13 cellular contexts compared by ENCODE assay signal in the genomic region with DNA sequence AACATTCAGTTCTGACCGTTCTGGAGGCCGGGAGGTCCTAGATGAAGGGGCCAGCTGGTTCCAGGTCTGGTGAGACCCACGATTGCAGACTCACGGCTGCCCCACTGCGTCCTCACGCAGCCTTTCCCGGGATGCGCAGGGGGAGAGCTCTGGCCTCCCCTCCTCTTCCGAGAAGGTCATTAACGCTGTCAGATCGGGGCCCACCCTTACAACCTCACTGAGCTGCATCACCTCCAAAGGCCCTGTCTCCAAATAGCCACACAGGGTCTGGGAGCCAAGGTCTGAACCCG.
DNase-seq lines count a peak whose midpoint lies in the region; ATAC-seq and TF ChIP-seq lines count a peak whose summit lies in the region.
"Had no signal": no experiment of that assay in that cellular context is flagged by ENCODE, and none has a peak within 500 bp of the region (broad histone marks: within the 10 kb centered on the region; RNA-seq: fewer than 3 reads in every experiment).

No MANE protein-coding gene starts in this region.

- H3K4me3 Mint-ChIP-seq in naive thymus-derived CD4-positive, alpha-beta T cell = no peak overlapping the region
- H3K4me3 Mint-ChIP-seq: CD8-positive, alpha-beta T cell had no signal

- no peak overlapping the region for H3K4me3 ChIP-seq in RWPE2 (ENCODE audit: severe bottlenecking)
- no peak overlapping the region for H3K4me3 ChIP-seq in naive thymus-derived CD4-positive, alpha-beta T cell (ENCODE audit: low read length)
- H3K4me3 ChIP-seq: GM23248, SK-N-MC had no signal

- no peaks in the 10 kb centered on the region for H3K36me3 Mint-ChIP-seq in naive thymus-derived CD4-positive, alpha-beta T cell
- H3K36me3 Mint-ChIP-seq: CD8-positive, alpha-beta T cell had no signal

- CTCF ChIA-PET in naive thymus-derived CD4-positive, alpha-beta T cell (lab: Charles Lee) = no interaction called here

- ATAC-seq in RWPE2 (ENCODE audit: low read depth) = no peak
- no peak for ATAC-seq in naive thymus-derived CD4-positive, alpha-beta T cell

- H3K4me1 Mint-ChIP-seq in naive thymus-derived CD4-positive, alpha-beta T cell = no peaks in the 10 kb centered on the region

- intact Hi-C loops in naive thymus-derived CD4-positive, alpha-beta T cell (cut with micrococcal nuclease) = no loop called here

- no peak overlapping the region for H3K27ac Mint-ChIP-seq in naive thymus-derived CD4-positive, alpha-beta T cell
- H3K27ac Mint-ChIP-seq: CD8-positive, alpha-beta T cell had no signal

- no peak for TF ChIP-seq CTCF in RWPE2 (IDR thresholded peaks at IDR 0.05; ENCODE audit: poor library complexity, severe bottlenecking)

- no peaks in the 10 kb centered on the region for H3K9me3 ChIP-seq in RWPE2 (ENCODE audit: severe bottlenecking)
- no peaks in the 10 kb centered on the region for H3K9me3 ChIP-seq in naive thymus-derived CD4-positive, alpha-beta T cell (ENCODE audit: control insufficient read depth in 2 of 3, low read length in 3 of 3)

- no peak overlapping the region for H3K27ac ChIP-seq in RWPE2 (ENCODE audit: poor library complexity, severe bottlenecking)
- H3K27ac ChIP-seq in naive thymus-derived CD4-positive, alpha-beta T cell (ENCODE audit: low read depth, low read length) = no peak overlapping the region
- H3K27ac ChIP-seq: GM23248, KMS-11, SK-N-MC had no signal

- POLR2A ChIA-PET in naive thymus-derived CD4-positive, alpha-beta T cell (lab: Charles Lee) = no interaction called here

- H3K27me3 Mint-ChIP-seq in naive thymus-derived CD4-positive, alpha-beta T cell = peaks cover 0 to 16% (median 0%) of the 10 kb centered on the region in 5 donors

- H3K4me1 ChIP-seq in RWPE2 (ENCODE audit: insufficient read depth, poor library complexity, severe bottlenecking) = no peaks in the 10 kb centered on the region
- H3K4me1 ChIP-seq in naive thymus-derived CD4-positive, alpha-beta T cell (ENCODE audit: control insufficient read depth in 2 of 2, insufficient read depth in 2 of 2, low read length in 2 of 2) = no peaks in the 10 kb centered on the region

- H3K9me3 Mint-ChIP-seq in naive thymus-derived CD4-positive, alpha-beta T cell = peaks cover 0 to 2% (median 0%) of the 10 kb centered on the region in 11 donors
- H3K9me3 Mint-ChIP-seq: CD8-positive, alpha-beta T cell had no signal

- H3K36me3 ChIP-seq in RWPE2 (ENCODE audit: low read depth) = no peaks in the 10 kb centered on the region
- H3K36me3 ChIP-seq in naive thymus-derived CD4-positive, alpha-beta T cell (ENCODE audit: control insufficient read depth in 2 of 3, insufficient read depth in 3 of 3, low read length in 3 of 3) = no peaks in the 10 kb centered on the region

- DNase-seq in 8988T (peak; percentile 11), D341Med (ENCODE audit: low spot score) (peak; percentile 33), RWPE2 (ENCODE audit: low spot score) (peak; percentile 37), islet precursor cell (peak; percentile 39), NCI-H2171 (lab: John Stamatoyannopoulos, UW) (no peak), NCI-H1436 (lab: John Stamatoyannopoulos, UW) (no peak)
- DNase-seq in naive thymus-derived CD4-positive, alpha-beta T cell = no peak
- DNase-seq: NCI-H2029 treated with DMSO at 0.1 percent for 48 hours, NCI-H524 treated with DMSO at 0.1 percent for 48 hours had no signal

- H3K27me3 ChIP-seq in RWPE2 (ENCODE audit: insufficient read depth, poor library complexity, severe bottlenecking) = no peaks in the 10 kb centered on the region
- no peaks in the 10 kb centered on the region for H3K27me3 ChIP-seq in naive thymus-derived CD4-positive, alpha-beta T cell (ENCODE audit: control insufficient read depth in 2 of 2, insufficient read depth in 2 of 2, low read length in 2 of 2)

Comparison
In these comparisons a context has a peak if more than half of its experiments do, and no peak if none do; other contexts are left out.
1. DNase-seq: peak in 8988T (single experiment), D341Med (single experiment), RWPE2 (single experiment) and islet precursor cell (single experiment); none in NCI-H2171 (single experiment), NCI-H1436 (single experiment) and naive thymus-derived CD4-positive, alpha-beta T cell (0 of 9).